14 cellular contexts compared by ENCODE assay signal in genomic region chr2:43848174-43848573, GRCh38. TPM values are rescaled to one million over a fixed set of nuclear protein-coding genes. Genes with fewer than 3 reads are reported as not detected.
DNase-seq lines count a peak whose midpoint lies in the region; ATAC-seq and TF ChIP-seq lines count a peak whose summit lies in the region.
"Had no signal": no experiment of that assay in that cellular context is flagged by ENCODE, and none has a peak within 500 bp of the region (broad histone marks: within the 10 kb centered on the region; RNA-seq: fewer than 3 reads in every experiment).

No MANE protein-coding gene starts in this region.

- H3K9me3 ChIP-seq in MM.1S (replicated peaks; ENCODE audit: insufficient read depth, low read length) (no peaks in the 10 kb centered on the region), vagina (no peaks in the 10 kb centered on the region), WERI-Rb-1 (ENCODE audit: severe bottlenecking) (no peaks in the 10 kb centered on the region)

- H3K4me3 Mint-ChIP-seq in activated CD8-positive, alpha-beta memory T cell treated with anti-CD3 and anti-CD28 coated beads, Interleukin-2, amount 10 ng/mL, durations not matched to agents 7 days and 5 days = no peak overlapping the region
- H3K4me3 Mint-ChIP-seq in activated naive CD4-positive, alpha-beta T cell treated with anti-CD3 and anti-CD28 coated beads, Interleukin-2, amount 10 ng/mL, durations not matched to agents 7 days and 5 days = no peak overlapping the region
- H3K4me3 Mint-ChIP-seq: T-helper 2 cell treated with Interferon-gamma antibody and Interleukin-4, amounts not matched to agents 5 μg/mL and 100 μg/mL, for 36 hours had no signal

- no peaks in the 10 kb centered on the region for H3K36me3 Mint-ChIP-seq in activated CD8-positive, alpha-beta memory T cell treated with anti-CD3 and anti-CD28 coated beads, Interleukin-2, amount 10 ng/mL, durations not matched to agents 7 days and 5 days
- H3K36me3 Mint-ChIP-seq in activated naive CD4-positive, alpha-beta T cell treated with anti-CD3 and anti-CD28 coated beads, Interleukin-2, amount 10 ng/mL, durations not matched to agents 7 days and 5 days = no peaks in the 10 kb centered on the region

- intact Hi-C loops in vagina (cut with DNase I) = no loop called here

- H3K4me1 ChIP-seq in MM.1S (ENCODE audit: low read length) (no peaks in the 10 kb centered on the region), vagina (no peaks in the 10 kb centered on the region)

- CTCF ChIA-PET in activated CD8-positive, alpha-beta memory T cell treated with anti-CD3 and anti-CD28 coated beads, Interleukin-2, amount 10 ng/mL, durations not matched to agents 7 days and 5 days (lab: Charles Lee) = no interaction called here
- CTCF ChIA-PET in activated naive CD4-positive, alpha-beta T cell treated with anti-CD3 and anti-CD28 coated beads, Interleukin-2, amount 10 ng/mL, durations not matched to agents 7 days and 5 days (lab: Charles Lee) = no interaction called here

- H3K27me3 Mint-ChIP-seq in activated CD8-positive, alpha-beta memory T cell treated with anti-CD3 and anti-CD28 coated beads, Interleukin-2, amount 10 ng/mL, durations not matched to agents 7 days and 5 days = peaks cover 20% of the 10 kb centered on the region
- H3K27me3 Mint-ChIP-seq in activated naive CD4-positive, alpha-beta T cell treated with anti-CD3 and anti-CD28 coated beads, Interleukin-2, amount 10 ng/mL, durations not matched to agents 7 days and 5 days = peaks cover 21% of the 10 kb centered on the region

- H3K4me3 ChIP-seq in MM.1S (ENCODE audit: low read length) (no peak overlapping the region), epithelial cell of esophagus (ENCODE audit: low read length) (no peak overlapping the region), vagina (no peak overlapping the region), WERI-Rb-1 (ENCODE audit: low read depth, low read length) (no peak overlapping the region)

- H3K27ac ChIP-seq in MM.1S (ENCODE audit: low read length) (no peak overlapping the region), vagina (no peak overlapping the region), WERI-Rb-1 (no peak overlapping the region)

- H3K27me3 ChIP-seq in MM.1S (replicated peaks; ENCODE audit: insufficient read depth, low read length) (no peaks in the 10 kb centered on the region), vagina (no peaks in the 10 kb centered on the region), WERI-Rb-1 (ENCODE audit: insufficient read depth, low read depth, severe bottlenecking) (no peaks in the 10 kb centered on the region)

- H3K4me2 ChIP-seq in MM.1S (ENCODE audit: low read depth, low read length) = no peak overlapping the region

- H3K9me2 ChIP-seq in MM.1S (replicated peaks; ENCODE audit: insufficient read depth, low read length) = no peaks in the 10 kb centered on the region

- H3K4me1 Mint-ChIP-seq in activated CD8-positive, alpha-beta memory T cell treated with anti-CD3 and anti-CD28 coated beads, Interleukin-2, amount 10 ng/mL, durations not matched to agents 7 days and 5 days = no peaks in the 10 kb centered on the region
- no peaks in the 10 kb centered on the region for H3K4me1 Mint-ChIP-seq in activated naive CD4-positive, alpha-beta T cell treated with anti-CD3 and anti-CD28 coated beads, Interleukin-2, amount 10 ng/mL, durations not matched to agents 7 days and 5 days

- no peak for TF ChIP-seq POLR2A in vagina (IDR thresholded peaks at IDR 0.05)

- H3K36me3 ChIP-seq in MM.1S (replicated peaks; ENCODE audit: insufficient read depth, low read length) (no peaks in the 10 kb centered on the region), vagina (no peaks in the 10 kb centered on the region), WERI-Rb-1 (no peaks in the 10 kb centered on the region)

- H3F3A ChIP-seq in MM.1S (ENCODE audit: insufficient read depth, low read length) = no peaks in the 10 kb centered on the region

- no peak overlapping the region for H3K27ac Mint-ChIP-seq in activated CD8-positive, alpha-beta memory T cell treated with anti-CD3 and anti-CD28 coated beads, Interleukin-2, amount 10 ng/mL, durations not matched to agents 7 days and 5 days
- H3K27ac Mint-ChIP-seq in activated naive CD4-positive, alpha-beta T cell treated with anti-CD3 and anti-CD28 coated beads, Interleukin-2, amount 10 ng/mL, durations not matched to agents 7 days and 5 days = no peak overlapping the region
- H3K27ac Mint-ChIP-seq: activated T-helper 2 cell treated with anti-CD3 and anti-CD28 coated beads, Interferon-gamma antibody, Interleukin-2, Interleukin-4, amounts not matched to agents 10 μg/mL and 5 μg/mL and 100 μg/mL, durations not matched to agents 14 hours and 24 hours and 36 hours; T-helper 2 cell treated with Interferon-gamma antibody and Interleukin-4, amounts not matched to agents 5 μg/mL and 100 μg/mL, for 36 hours had no signal

- no peaks in the 10 kb centered on the region for H3K79me2 ChIP-seq in MM.1S (ENCODE audit: low read length)

- no peak overlapping the region for H2AFZ ChIP-seq in MM.1S (ENCODE audit: low read length)

- H4K20me1 ChIP-seq in MM.1S (ENCODE audit: insufficient read depth, low read length) = no peaks in the 10 kb centered on the region

- TF ChIP-seq CTCF in MM.1S (IDR thresholded peaks at IDR 0.05; ENCODE audit: low read length) (no peak), epithelial cell of esophagus (IDR thresholded peaks at IDR 0.05; ENCODE audit: insufficient read depth, low read depth, low read length, missing control alignments) (no peak), vagina (IDR thresholded peaks at IDR 0.05) (no peak), WERI-Rb-1 (IDR thresholded peaks at IDR 0.05; ENCODE audit: low read depth, low read length) (no peak)

- H3K9ac ChIP-seq in MM.1S (ENCODE audit: low read length) = no peak overlapping the region

- DNase-seq in activated CD8-positive, alpha-beta memory T cell treated with anti-CD3 and anti-CD28 coated beads, Interleukin-2, amount 10 ng/mL, durations not matched to agents 7 days and 5 days = peak; percentile 7
- DNase-seq in activated CD8-positive, alpha-beta memory T cell treated with anti-CD3 and anti-CD28 coated beads, Interleukin-2, amount 50 U/mL, for 48 hours = no peak
- DNase-seq in MM.1S (peak; percentile 19), epithelial cell of esophagus (ENCODE audit: low read depth) (peak; percentile 16), vagina (ENCODE audit: extremely low spot score in 2 of 2) (peak; percentile 25 to 52), WERI-Rb-1 (no peak)
- DNase-seq in activated naive CD4-positive, alpha-beta T cell treated with anti-CD3 and anti-CD28 coated beads, Interleukin-2, amount 10 ng/mL, durations not matched to agents 7 days and 5 days = no peak
- DNase-seq: NCI-H1417 treated with DMSO at 0.1 percent for 48 hours, posterior cingulate gyrus had no signal

- H3K9me3 Mint-ChIP-seq in activated CD8-positive, alpha-beta memory T cell treated with anti-CD3 and anti-CD28 coated beads, Interleukin-2, amount 10 ng/mL, durations not matched to agents 7 days and 5 days (ENCODE audit: low read depth) = no peaks in the 10 kb centered on the region
- H3K9me3 Mint-ChIP-seq in activated naive CD4-positive, alpha-beta T cell treated with anti-CD3 and anti-CD28 coated beads, Interleukin-2, amount 10 ng/mL, durations not matched to agents 7 days and 5 days = no peaks in the 10 kb centered on the region
- H3K9me3 Mint-ChIP-seq: activated T-helper 2 cell treated with anti-CD3 and anti-CD28 coated beads, Interferon-gamma antibody, Interleukin-2, Interleukin-4, amounts not matched to agents 10 μg/mL and 5 μg/mL and 100 μg/mL, durations not matched to agents 14 hours and 24 hours and 36 hours; T-helper 2 cell treated with Interferon-gamma antibody and Interleukin-4, amounts not matched to agents 5 μg/mL and 100 μg/mL, for 36 hours had no signal

- ATAC-seq in activated CD8-positive, alpha-beta memory T cell treated with anti-CD3 and anti-CD28 coated beads, Interleukin-2, amount 10 ng/mL, durations not matched to agents 7 days and 5 days = no peak
- ATAC-seq in GM21526 (IDR thresholded peaks at IDR 0.05; ENCODE audit: low FRiP score, unreplicated experiment) = no peak

RNA-seq across cellular contexts. Expression of gene ABCG8, which starts 9.4 kb away (rescaled TPM):
- total RNA-seq in activated CD8-positive, alpha-beta memory T cell treated with anti-CD3 and anti-CD28 coated beads, Interleukin-2, amount 10 ng/mL, durations not matched to agents 7 days and 5 days = not detected
- total RNA-seq in vagina = not detected
- total RNA-seq: dermis microvascular lymphatic vessel endothelial cell, NCI-H460 had no signal

RNA-seq across cellular contexts. Expression of gene ABCG5, which starts 9.5 kb away (rescaled TPM):
- total RNA-seq in activated CD8-positive, alpha-beta memory T cell treated with anti-CD3 and anti-CD28 coated beads, Interleukin-2, amount 10 ng/mL, durations not matched to agents 7 days and 5 days = not detected
- total RNA-seq in vagina = not detected
- total RNA-seq: dermis microvascular lymphatic vessel endothelial cell, NCI-H460 had no signal

Comparison
In these comparisons a context has a peak if more than half of its experiments do, and no peak if none do; other contexts are left out.
1. DNase-seq: peak in activated CD8-positive, alpha-beta memory T cell treated with anti-CD3 and anti-CD28 coated beads, Interleukin-2, amount 10 ng/mL, durations not matched to agents 7 days and 5 days (single experiment), MM.1S (single experiment), epithelial cell of esophagus (single experiment) and vagina (2 of 2); none in activated CD8-positive, alpha-beta memory T cell treated with anti-CD3 and anti-CD28 coated beads, Interleukin-2, amount 50 U/mL, for 48 hours (single experiment), activated naive CD4-positive, alpha-beta T cell treated with anti-CD3 and anti-CD28 coated beads, Interleukin-2, amount 10 ng/mL, durations not matched to agents 7 days and 5 days (single experiment) and WERI-Rb-1 (single experiment).